In genomic region chr7:133301444-133301843, GRCh38 we compare ENCODE assay signal across 19 cellular contexts.
"Had no signal": no experiment of that assay in that cellular context is flagged by ENCODE, and none has a peak within 500 bp of the region (broad histone marks: within the 10 kb centered on the region; RNA-seq: fewer than 3 reads in every experiment).

No MANE protein-coding gene starts in this region.

- H3K4me1 Mint-ChIP-seq: activated CD8-positive, alpha-beta memory T cell treated with anti-CD3 and anti-CD28 coated beads, Interleukin-2, amount 10 ng/mL, durations not matched to agents 7 days and 5 days; activated naive CD8-positive, alpha-beta T cell treated with anti-CD3 and anti-CD28 coated beads for 36 hours had no signal

- H3K4me1 ChIP-seq: gastroesophageal sphincter had no signal

- DNase-seq: activated CD4-positive, alpha-beta T cell treated with anti-CD3 and anti-CD28 coated beads, Interleukin-2, amount 50 U/mL, for 48 hours; activated CD4-positive, CD25-positive, alpha-beta regulatory T cell treated with anti-CD3 and anti-CD28 coated beads, Interleukin-2, amount 50 U/mL, for 72 hours; activated CD8-positive, alpha-beta memory T cell treated with anti-CD3 and anti-CD28 coated beads, Interleukin-2, amount 10 ng/mL, durations not matched to agents 7 days and 5 days; activated gamma-delta T cell; activated naive CD8-positive, alpha-beta T cell treated with anti-CD3 and anti-CD28 coated beads for 36 hours; activated T-cell treated with anti-CD3 and anti-CD28 coated beads, Interleukin-2, amount 50 U/mL, for 24 hours; anterior cingulate cortex; mesendoderm; nephron progenitor cell; stimulated activated CD4-positive, alpha-beta T cell treated with anti-CD3 and anti-CD28 coated beads, Interleukin-15, amount 100 ng/mL, for 24 hours; stimulated activated CD4-positive, alpha-beta T cell treated with anti-CD3 and anti-CD28 coated beads, Interleukin-4, amount 100 ng/mL, for 24 hours; SW 1271; testis had no signal

- H3K27me3 Mint-ChIP-seq: activated CD8-positive, alpha-beta memory T cell treated with anti-CD3 and anti-CD28 coated beads, Interleukin-2, amount 10 ng/mL, durations not matched to agents 7 days and 5 days; activated naive CD8-positive, alpha-beta T cell treated with anti-CD3 and anti-CD28 coated beads for 36 hours; activated T-cell treated with anti-CD3 and anti-CD28 coated beads, Interleukin-2, amount 50 U/mL, for 24 hours; stimulated activated naive CD8-positive, alpha-beta T cell treated with anti-CD3 and anti-CD28 coated beads, Interleukin-15, Interleukin-2, amounts not matched to agents 100 ng/mL and 50 ng/mL, for 24 hours had no signal

- H3K27ac Mint-ChIP-seq: activated CD8-positive, alpha-beta memory T cell treated with anti-CD3 and anti-CD28 coated beads, Interleukin-2, amount 10 ng/mL, durations not matched to agents 7 days and 5 days; activated naive CD8-positive, alpha-beta T cell treated with anti-CD3 and anti-CD28 coated beads for 36 hours; activated T-cell treated with anti-CD3 and anti-CD28 coated beads, Interleukin-2, amount 50 U/mL, for 24 hours; stimulated activated naive CD8-positive, alpha-beta T cell treated with anti-CD3 and anti-CD28 coated beads, Interleukin-15, Interleukin-2, amounts not matched to agents 100 ng/mL and 50 ng/mL, for 24 hours; T-helper 2 cell treated with Interferon-gamma antibody and Interleukin-4, amounts not matched to agents 5 μg/mL and 100 μg/mL, for 36 hours had no signal

- H3K4me3 Mint-ChIP-seq: activated CD8-positive, alpha-beta memory T cell treated with anti-CD3 and anti-CD28 coated beads, Interleukin-2, amount 10 ng/mL, durations not matched to agents 7 days and 5 days; activated naive CD8-positive, alpha-beta T cell treated with anti-CD3 and anti-CD28 coated beads for 36 hours; activated T-cell treated with anti-CD3 and anti-CD28 coated beads, Interleukin-2, amount 50 U/mL, for 24 hours; nephron progenitor cell; stimulated activated naive CD8-positive, alpha-beta T cell treated with anti-CD3 and anti-CD28 coated beads, Interleukin-15, Interleukin-2, amounts not matched to agents 100 ng/mL and 50 ng/mL, for 24 hours; T-helper 2 cell treated with Interferon-gamma antibody and Interleukin-4, amounts not matched to agents 5 μg/mL and 100 μg/mL, for 36 hours had no signal

- FAIRE-seq: keratinocyte had no signal

- H3K27ac ChIP-seq: cardiac muscle cell, coronary artery, gastroesophageal sphincter, testis had no signal

- ATAC-seq: activated CD8-positive, alpha-beta memory T cell treated with anti-CD3 and anti-CD28 coated beads, Interleukin-2, amount 10 ng/mL, durations not matched to agents 7 days and 5 days; gastroesophageal sphincter had no signal

- H3K9me3 Mint-ChIP-seq: activated naive CD8-positive, alpha-beta T cell treated with anti-CD3 and anti-CD28 coated beads for 36 hours; activated T-cell treated with anti-CD3 and anti-CD28 coated beads, Interleukin-2, amount 50 U/mL, for 24 hours; nephron progenitor cell; stimulated activated naive CD8-positive, alpha-beta T cell treated with anti-CD3 and anti-CD28 coated beads, Interleukin-15, Interleukin-2, amounts not matched to agents 100 ng/mL and 50 ng/mL, for 24 hours; T-helper 2 cell treated with Interferon-gamma antibody and Interleukin-4, amounts not matched to agents 5 μg/mL and 100 μg/mL, for 36 hours had no signal

- H3K9me3 ChIP-seq: gastroesophageal sphincter, testis had no signal

- H3K4me3 ChIP-seq: cardiac muscle cell, coronary artery, gastroesophageal sphincter, testis had no signal
